In genomic region chr10:26810435-26811026, GRCh38 we compare ENCODE assay signal across 1 cellular context.
TF ChIP-seq lines count a peak whose summit lies in the region.

No MANE protein-coding gene starts in this region.

TF ChIP-seq in K562, 482 proteins besides CTCF, POLR2A, EP300 and RAD21 (continued from another document):
- TF ChIP-seq TRIM24 (IDR thresholded peaks at IDR 0.05) = peak in 1 of 2 experiments; percentile 34; a peak in 1 of 4 replicates
- TF ChIP-seq L3MBTL2 (IDR thresholded peaks at IDR 0.05) = peak; percentile 53
- TF ChIP-seq CLOCK (CRISPR knock-in tag; IDR thresholded peaks at IDR 0.05; ENCODE audit: borderline replicate concordance) = no peak
- TF ChIP-seq PRDM10 (IDR thresholded peaks at IDR 0.05; ENCODE audit: partially characterized antibody) = no peak
- TF ChIP-seq E2F5 (CRISPR knock-in tag; IDR thresholded peaks at IDR 0.05) = no peak
- TF ChIP-seq MAFK (IDR thresholded peaks at IDR 0.05; ENCODE audit: low read length) = peak; percentile 84
- no peak for TF ChIP-seq ATF3 (IDR thresholded peaks at IDR 0.05)
- no peak for TF ChIP-seq ATF3 (CRISPR knock-in tag; conservative IDR thresholded peaks at IDR 0.05)
- TF ChIP-seq TBL1XR1 (IDR thresholded peaks at IDR 0.05; ENCODE audit: low read length in 2 of 2) = 0 out of 4 replicates have a peak, but pooled peaks of 1 of the 2 experiments have one; percentile 30
- no peak for TF ChIP-seq ATF1 (CRISPR knock-in tag; IDR thresholded peaks at IDR 0.05)
- 0 out of 2 replicates have a peak, but pooled peaks have one; percentile 25 for TF ChIP-seq ATF1 (tag; IDR thresholded peaks at IDR 0.05)
- no peak for TF ChIP-seq PBX2 (CRISPR knock-in tag; IDR thresholded peaks at IDR 0.05; ENCODE audit: low read depth)
- TF ChIP-seq PBX2 (tag; conservative IDR thresholded peaks at IDR 0.05; ENCODE audit: low read depth) = no peak
- TF ChIP-seq MYC (IDR thresholded peaks at IDR 0.05; ENCODE audit: low read depth, low read length) = peak; percentile 92
- TF ChIP-seq MYC (CRISPR knock-in tag; IDR thresholded peaks at IDR 0.05; ENCODE audit: borderline replicate concordance, low read depth) = no peak
- peak; percentile 90 for TF ChIP-seq FOXJ2 (tag; IDR thresholded peaks at IDR 0.05)
- peak; percentile 86 for TF ChIP-seq EP400 (IDR thresholded peaks at IDR 0.05)
- 0 out of 2 replicates have a peak, but pooled peaks have one; percentile 35 for TF ChIP-seq FOXP1 (CRISPR knock-in tag; IDR thresholded peaks at IDR 0.05)
- no peak for TF ChIP-seq NFE2L1 (tag; IDR thresholded peaks at IDR 0.05; ENCODE audit: borderline replicate concordance, low read depth)
- TF ChIP-seq ARHGAP35 (IDR thresholded peaks at IDR 0.05; ENCODE audit: partially characterized antibody) = no peak
- TF ChIP-seq ZNF583 (CRISPR knock-in tag; IDR thresholded peaks at IDR 0.05) = no peak
- TF ChIP-seq CEBPB (tag; IDR thresholded peaks at IDR 0.05) = peak; percentile 29; the same call in 1 of the 2 replicates
- peak; percentile 20; the same call in 1 of the 2 replicates for TF ChIP-seq TAL1 (IDR thresholded peaks at IDR 0.05)
- TF ChIP-seq NCOA6 (IDR thresholded peaks at IDR 0.05) = no peak
TF ChIP-seq in K562: peak in this region for 45.
